ENCODE assay signal across 17 cellular contexts in genomic region chr3:50442940-50443579, GRCh38.
DNase-seq lines count a peak whose midpoint lies in the region; ATAC-seq lines count a peak whose summit lies in the region.
"Had no signal": no experiment of that assay in that cellular context is flagged by ENCODE, and none has a peak within 500 bp of the region (broad histone marks: within the 10 kb centered on the region; RNA-seq: fewer than 3 reads in every experiment).

No MANE protein-coding gene starts in this region.

- H3K36me3 Mint-ChIP-seq in activated naive CD4-positive, alpha-beta T cell treated with anti-CD3 and anti-CD28 coated beads for 36 hours (ENCODE audit: low read depth): no peaks in the 10 kb centered on the region
- H3K36me3 Mint-ChIP-seq in activated CD4-positive, alpha-beta T cell treated with anti-CD3 and anti-CD28 coated beads, Interleukin-2, amount 10 ng/mL, durations not matched to agents 24 days and 14 days (ENCODE audit: low read depth): no peaks in the 10 kb centered on the region
- H3K36me3 Mint-ChIP-seq: naive thymus-derived CD4-positive, alpha-beta T cell; WTC11 had no signal

- CTCF ChIA-PET in activated naive CD4-positive, alpha-beta T cell treated with anti-CD3 and anti-CD28 coated beads for 36 hours (lab: Charles Lee): no interaction called here

- H3K4me1 Mint-ChIP-seq in activated naive CD4-positive, alpha-beta T cell treated with anti-CD3 and anti-CD28 coated beads for 36 hours (ENCODE audit: low read depth): no peaks in the 10 kb centered on the region
- peaks cover 4% of the 10 kb centered on the region for H3K4me1 Mint-ChIP-seq in activated CD4-positive, alpha-beta T cell treated with anti-CD3 and anti-CD28 coated beads, Interleukin-2, amount 10 ng/mL, durations not matched to agents 24 days and 14 days
- H3K4me1 Mint-ChIP-seq: WTC11 had no signal

- no peaks in the 10 kb centered on the region for H3K9me3 Mint-ChIP-seq in activated naive CD4-positive, alpha-beta T cell treated with anti-CD3 and anti-CD28 coated beads for 36 hours
- no peaks in the 10 kb centered on the region for H3K9me3 Mint-ChIP-seq in activated CD4-positive, alpha-beta T cell treated with anti-CD3 and anti-CD28 coated beads, Interleukin-2, amount 10 ng/mL, durations not matched to agents 24 days and 14 days
- H3K9me3 Mint-ChIP-seq: activated T-cell treated with anti-CD3 and anti-CD28 coated beads, Interleukin-2, amount 50 U/mL, for 72 hours; naive thymus-derived CD4-positive, alpha-beta T cell; WTC11 had no signal

- intact Hi-C loops in Right ventricle myocardium superior (cut with DNase I): no loop called here
- intact Hi-C loops in cardiac septum (cut with DNase I): no loop called here
- intact Hi-C loops in activated naive CD4-positive, alpha-beta T cell treated with anti-CD3 and anti-CD28 coated beads for 36 hours (cut with micrococcal nuclease): no loop called here
- intact Hi-C loops in activated CD4-positive, alpha-beta T cell treated with anti-CD3 and anti-CD28 coated beads, Interleukin-2, amount 10 ng/mL, durations not matched to agents 24 days and 14 days (cut with micrococcal nuclease): no loop called here

- no peak overlapping the region for H3K27ac Mint-ChIP-seq in activated naive CD4-positive, alpha-beta T cell treated with anti-CD3 and anti-CD28 coated beads for 36 hours
- no peak overlapping the region for H3K27ac Mint-ChIP-seq in activated CD4-positive, alpha-beta T cell treated with anti-CD3 and anti-CD28 coated beads, Interleukin-2, amount 10 ng/mL, durations not matched to agents 24 days and 14 days
- H3K27ac Mint-ChIP-seq: activated T-cell treated with anti-CD3 and anti-CD28 coated beads, Interleukin-2, amount 50 U/mL, for 72 hours; WTC11 had no signal

- ATAC-seq in Right ventricle myocardium superior (ENCODE audit: poor library complexity): peak; percentile 80
- ATAC-seq: activated T-cell treated with anti-CD3 and anti-CD28 coated beads, Interleukin-2, amount 50 U/mL, for 72 hours; gastrocnemius medialis; naive thymus-derived CD4-positive, alpha-beta T cell; WTC11 had no signal

- DNase-seq in Right ventricle myocardium superior (no peak), cardiac septum (ENCODE audit: low spot score) (no peak), SHP77 (lab: John Stamatoyannopoulos, UW) (peak; percentile 51 to 76), middle frontal gyrus (ENCODE audit: extremely low spot score, low spot score) (peak; percentile 65), NCI-H187 (lab: John Stamatoyannopoulos, UW) (no peak), NOMO-1 treated with dmso at 0.1 percent for 144 hours (lab: John Stamatoyannopoulos, UW; ENCODE audit: unreplicated experiment) (no peak)
- DNase-seq in activated naive CD4-positive, alpha-beta T cell treated with anti-CD3 and anti-CD28 coated beads for 36 hours: no peak
- no peak for DNase-seq in activated CD4-positive, alpha-beta T cell treated with anti-CD3 and anti-CD28 coated beads, Interleukin-2, amount 10 ng/mL, durations not matched to agents 24 days and 14 days
- DNase-seq: activated T-cell treated with anti-CD3 and anti-CD28 coated beads, Interleukin-2, amount 50 U/mL, for 72 hours; dermis blood vessel endothelial cell; gastrocnemius medialis; naive thymus-derived CD4-positive, alpha-beta T cell; NCI-H1048; OCI-M1; stimulated activated CD8-positive, alpha-beta memory T cell treated with anti-CD3 and anti-CD28 coated beads, Interleukin-4, amount 100 ng/mL, for 48 hours; T-helper 2 cell had no signal

- H3K27me3 Mint-ChIP-seq in activated naive CD4-positive, alpha-beta T cell treated with anti-CD3 and anti-CD28 coated beads for 36 hours (ENCODE audit: low read depth): no peaks in the 10 kb centered on the region
- H3K27me3 Mint-ChIP-seq in activated CD4-positive, alpha-beta T cell treated with anti-CD3 and anti-CD28 coated beads, Interleukin-2, amount 10 ng/mL, durations not matched to agents 24 days and 14 days: no peaks in the 10 kb centered on the region
- H3K27me3 Mint-ChIP-seq: naive thymus-derived CD4-positive, alpha-beta T cell had no signal

- H3K4me3 Mint-ChIP-seq in activated naive CD4-positive, alpha-beta T cell treated with anti-CD3 and anti-CD28 coated beads for 36 hours: no peak overlapping the region
- no peak overlapping the region for H3K4me3 Mint-ChIP-seq in activated CD4-positive, alpha-beta T cell treated with anti-CD3 and anti-CD28 coated beads, Interleukin-2, amount 10 ng/mL, durations not matched to agents 24 days and 14 days
- H3K4me3 Mint-ChIP-seq: activated T-cell treated with anti-CD3 and anti-CD28 coated beads, Interleukin-2, amount 50 U/mL, for 72 hours; naive thymus-derived CD4-positive, alpha-beta T cell; WTC11 had no signal

Comparison
In these comparisons a context has a peak if more than half of its experiments do, and no peak if none do; other contexts are left out.
1. DNase-seq: peak in SHP77 (2 of 2) and middle frontal gyrus (single experiment); none in Right ventricle myocardium superior (single experiment), cardiac septum (single experiment), activated naive CD4-positive, alpha-beta T cell treated with anti-CD3 and anti-CD28 coated beads for 36 hours (single experiment), activated CD4-positive, alpha-beta T cell treated with anti-CD3 and anti-CD28 coated beads, Interleukin-2, amount 10 ng/mL, durations not matched to agents 24 days and 14 days (single experiment), NCI-H187 (0 of 2) and NOMO-1 treated with dmso at 0.1 percent for 144 hours (single experiment).